29 cellular contexts compared by ENCODE assay signal in genomic region chr20:41418031-41418430, GRCh38. TPM values are rescaled to one million over a fixed set of nuclear protein-coding genes. Genes with fewer than 3 reads are reported as not detected.
DNase-seq lines count a peak whose midpoint lies in the region; ATAC-seq and TF ChIP-seq lines count a peak whose summit lies in the region.
"Had no signal": no experiment of that assay in that cellular context is flagged by ENCODE, and none has a peak within 500 bp of the region (broad histone marks: within the 10 kb centered on the region; RNA-seq: fewer than 3 reads in every experiment).

No MANE protein-coding gene starts in this region.

- peaks cover 9% of the 10 kb centered on the region for H3K27me3 Mint-ChIP-seq in endothelial cell (ENCODE audit: unreplicated experiment)
- no peaks in the 10 kb centered on the region for H3K27me3 Mint-ChIP-seq in type B pancreatic cell

- no peak for TF ChIP-seq POLR2A in heart left ventricle (IDR thresholded peaks at IDR 0.05)

- POLR2A ChIA-PET in HEK293 (lab: Yijun Ruan, JAX), result no interaction called here

- peaks cover 17% of the 10 kb centered on the region for H3K4me1 Mint-ChIP-seq in endothelial cell (ENCODE audit: unreplicated experiment)
- H3K4me1 Mint-ChIP-seq in type B pancreatic cell (ENCODE audit: unreplicated experiment), result no peaks in the 10 kb centered on the region
- H3K4me1 Mint-ChIP-seq: GM23338, H9 had no signal

- intact Hi-C loops in heart left ventricle (cut with DNase I) (loop anchor here in 3 of 10 donors (10.0 kb wide), 2 partner anchors 243 to 283 kb away; partner anchors contain the start of gene PLCG1 (in 1 of the 3)), left ventricle myocardium superior (cut with micrococcal nuclease) (loop anchor here (10.0 kb wide), 2 partner anchors 73 to 243 kb away; partner anchors contain the start of gene LPIN3)

- H3K27ac ChIP-seq in heart left ventricle, result peak overlapping the region in 10 of 12 donors; percentile 13 to 66 (median 48)
- no peak overlapping the region for H3K27ac ChIP-seq in HEK293 (ENCODE audit: extremely low read depth, low read depth, low read length)
- H3K27ac ChIP-seq: BLaER1 had no signal

- DNase-seq in heart left ventricle (no peak), left ventricle myocardium superior (no peak), endothelial cell (ENCODE audit: low spot score) (no peak), type B pancreatic cell (ENCODE audit: extremely low spot score, unreplicated experiment) (no peak), NCI-H526 (lab: John Stamatoyannopoulos, UW) (no peak)
- DNase-seq in activated effector memory CD4-positive, alpha-beta T cell treated with Interleukin-2 at 50 U/mL for 16 hours, result no peak
- DNase-seq: CD8-positive, alpha-beta T cell; DMS 273 treated with DMSO at 0.1 percent for 48 hours; DMS79; EL; GDM1; H9; HFFc6; Kasumi-1; NCI-H1092 treated with DMSO at 0.1 percent for 48 hours; NCI-H1436 treated with DMSO at 0.1 percent for 48 hours; NCI-H2029; NCI-H446 treated with DMSO at 0.1 percent for 48 hours; NCI-H526 treated with DMSO at 0.1 percent for 48 hours; RPMI8226; SHP77 had no signal

- peak overlapping the region; percentile 2 for H3K4me3 Mint-ChIP-seq in endothelial cell (ENCODE audit: unreplicated experiment)
- H3K4me3 Mint-ChIP-seq in type B pancreatic cell, result no peak overlapping the region
- H3K4me3 Mint-ChIP-seq: CD8-positive, alpha-beta T cell; GM23338; H9; HFFc6 had no signal

- H3K9me3 Mint-ChIP-seq in endothelial cell (ENCODE audit: unreplicated experiment) (peaks cover 5% of the 10 kb centered on the region), type B pancreatic cell (no peaks in the 10 kb centered on the region)
- H3K9me3 Mint-ChIP-seq: CD8-positive, alpha-beta T cell; GM23338; H9; HFFc6 had no signal

- H3K36me3 ChIP-seq in heart left ventricle (peaks cover 0 to 94% (median 84%) of the 10 kb centered on the region in 9 donors), HEK293 (ENCODE audit: control insufficient read depth in 2 of 2, insufficient read depth in 1 of 2, low read length in 2 of 2) (peaks cover 11 to 95% of the 10 kb centered on the region in 2 experiments; a peak in 1 of 3 replicates)

- H3K4me1 ChIP-seq in heart left ventricle (peaks cover 0 to 13% (median 0%) of the 10 kb centered on the region in 12 donors), HEK293 (ENCODE audit: control insufficient read depth, insufficient read depth, low read length) (no peaks in the 10 kb centered on the region)

- peak overlapping the region; percentile 4 for H3K27ac Mint-ChIP-seq in endothelial cell (ENCODE audit: unreplicated experiment)
- peak overlapping the region; percentile 25 for H3K27ac Mint-ChIP-seq in type B pancreatic cell
- H3K27ac Mint-ChIP-seq: CD8-positive, alpha-beta T cell; GM23338; H9; HFFc6 had no signal

- H3K36me3 Mint-ChIP-seq in endothelial cell (ENCODE audit: low read depth, unreplicated experiment) (peaks cover 63% of the 10 kb centered on the region), type B pancreatic cell (peaks cover 66% of the 10 kb centered on the region)

- TF ChIP-seq CTCF in heart left ventricle (IDR thresholded peaks at IDR 0.05) (no peak), HEK293 (tag by site-specific recombination; IDR thresholded peaks at IDR 0.05) (no peak), endothelial cell (IDR thresholded peaks at IDR 0.05; ENCODE audit: unreplicated experiment) (no peak), type B pancreatic cell (conservative IDR thresholded peaks at IDR 0.05) (no peak)

- CTCF ChIA-PET in HEK293 (lab: Yijun Ruan, JAX), result interaction anchor here (1.0 kb wide), 1 partner anchor 46 kb away, joined by 5 read pairs; no protein-coding TSS in a partner anchor

- no peaks in the 10 kb centered on the region for H3K27me3 ChIP-seq in heart left ventricle
- H3K27me3 ChIP-seq: BLaER1 had no signal

- H3K9me3 ChIP-seq in heart left ventricle (no peaks in the 10 kb centered on the region), HEK293 (ENCODE audit: control insufficient read depth, insufficient read depth, low read depth, low read length) (no peaks in the 10 kb centered on the region)
- H3K9me3 ChIP-seq: BLaER1 had no signal

- no peak for ATAC-seq in heart left ventricle
- ATAC-seq in left ventricle myocardium superior, result no peak
- ATAC-seq: CD8-positive, alpha-beta T cell; GM12878; GM23338; HepG2; K562 had no signal

- 79 to 92% (median 88%) methylated on average over 5 of the region's 5 CpGs for WGBS in heart left ventricle, 4 donors

- H3K4me3 ChIP-seq in heart left ventricle (no peak overlapping the region), HEK293 (ENCODE audit: low read depth, low read length) (no peak overlapping the region)
- H3K4me3 ChIP-seq: BLaER1, GM12878, GM23338, K562 had no signal

TF ChIP-seq in HEK293, 187 proteins besides CTCF, POLR2A, EP300 and RAD21:
- TF ChIP-seq KLF16 (tag by site-specific recombination; IDR thresholded peaks at IDR 0.05) (no peak), WT1 (tag by site-specific recombination; IDR thresholded peaks at IDR 0.05) (no peak), SCRT2 (tag by site-specific recombination; IDR thresholded peaks at IDR 0.05) (peak; percentile 71)

RNA-seq across cellular contexts. Expression of gene EMILIN3, which starts 51.4 kb away (rescaled TPM):
- 1 to 10 TPM in 8 of 9 donors, under 1 TPM in 1; 0.24 to 9.3 (median 2.2) TPM for total RNA-seq in heart left ventricle
- polyA plus RNA-seq in heart left ventricle, result 1 to 10 TPM; 1.2 to 3.3 TPM
- 4.3 TPM for total RNA-seq in left ventricle myocardium superior
- 0.28 TPM for total RNA-seq in endothelial cell (ENCODE audit: unreplicated experiment)
- 0.67 and 10.3 TPM in 2 replicates for total RNA-seq in type B pancreatic cell (ENCODE audit: low replicate concordance)
- total RNA-seq: CD8-positive, alpha-beta T cell; GM12878; HFFc6; HT1080; K562; M059J had no signal
- polyA plus RNA-seq: GM12878 had no signal
